Comparison of ENCODE assay signal across 8 cellular contexts in the genomic region with DNA sequence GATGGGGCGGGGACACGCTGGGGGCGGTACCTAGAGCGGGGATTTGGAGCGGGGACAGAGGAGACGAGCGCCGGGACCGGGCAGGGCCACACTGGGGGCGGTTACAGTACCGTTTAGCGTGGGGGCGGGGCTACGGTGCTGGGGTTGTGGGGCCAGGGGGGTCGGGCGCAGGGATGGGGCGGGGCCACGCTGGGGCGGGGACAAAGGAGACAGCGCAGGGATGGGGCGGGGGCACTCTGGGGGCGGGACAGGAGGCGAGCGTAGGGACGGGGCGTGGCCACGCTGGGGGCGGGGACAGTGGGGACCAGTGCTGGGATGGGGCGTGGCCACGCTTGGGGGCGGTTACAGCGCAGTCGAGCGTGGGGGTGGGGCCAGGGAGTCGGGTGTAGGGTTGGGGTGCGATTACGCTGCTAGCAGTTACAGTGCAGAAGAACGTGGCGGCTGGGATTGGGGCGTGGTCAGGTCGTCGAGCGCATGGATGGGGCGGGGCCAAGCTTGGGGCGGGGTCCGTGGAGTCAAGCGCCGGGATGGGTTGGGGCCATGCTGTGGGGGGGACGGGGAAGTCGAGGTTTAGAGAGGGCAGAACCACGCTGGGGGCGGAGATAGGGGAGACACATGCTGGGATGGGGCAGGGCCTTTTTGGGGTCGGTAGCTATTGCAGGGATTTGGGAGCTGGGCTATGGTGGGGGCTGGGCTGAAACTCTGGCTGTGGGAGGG. TPM values are rescaled to one million over a fixed set of nuclear protein-coding genes. Genes with fewer than 3 reads are reported as not detected.
DNase-seq lines count a peak whose midpoint lies in the region; ATAC-seq and TF ChIP-seq lines count a peak whose summit lies in the region.

No MANE protein-coding gene starts in this region.

- H3K27ac ChIP-seq in heart left ventricle, result peak overlapping the region; percentile 87 to 100 (median 99)
- H3K27ac ChIP-seq in tibial nerve, result peak overlapping the region; percentile 98 to 99 (median 99)

- TF ChIP-seq POLR2A in heart left ventricle (IDR thresholded peaks at IDR 0.05) (no peak), tibial nerve (IDR thresholded peaks at IDR 0.05) (no peak)

- H3K9ac ChIP-seq in adipocyte (ENCODE audit: low read length), result peak overlapping the region; percentile 94

- H3K4me3 ChIP-seq in GM08714 (ENCODE audit: low read length) (peak overlapping the region; percentile 77), adipocyte (ENCODE audit: low read length) (peak overlapping the region; percentile 81), heart left ventricle (peak overlapping the region; percentile 62 to 99 (median 74)), tibial nerve (peak overlapping the region; percentile 68 to 95 (median 92))

- no peaks in the 10 kb centered on the region for H3K9me3 ChIP-seq in adipocyte (ENCODE audit: control insufficient read depth, low read length)
- no peaks in the 10 kb centered on the region for H3K9me3 ChIP-seq in heart left ventricle
- H3K9me3 ChIP-seq in tibial nerve, result no peaks in the 10 kb centered on the region

- H3K4me1 ChIP-seq in adipocyte (ENCODE audit: control insufficient read depth, insufficient read depth, low read length) (peaks cover 19% of the 10 kb centered on the region), heart left ventricle (peaks cover 0 to 20% (median 7%) of the 10 kb centered on the region in 12 donors), tibial nerve (peaks cover 0 to 51% (median 15%) of the 10 kb centered on the region in 4 donors)

- peak; percentile 40 for ATAC-seq in HG02870 (IDR thresholded peaks at IDR 0.05; ENCODE audit: unreplicated experiment)
- peak; percentile 84 to 91 (median 86) for ATAC-seq in heart left ventricle

- no peak for TF ChIP-seq EP300 in tibial nerve (IDR thresholded peaks at IDR 0.05)

- intact Hi-C loops in heart left ventricle (cut with DNase I), result loop anchor here in 6 of 10 donors (1.0 to 10.0 kb wide), 9 partner anchors 20 to 468 kb away; a partner anchor contains a TSS

- whole genome bisulfite sequencing in heart left ventricle, 4 donors, result 0 to 3% (median 2%) methylated on average over 34 to 53 of the region's 53 CpGs
- 1 to 2% methylated on average over 20 to 22 of the region's 53 CpGs for WGBS in tibial nerve, 2 donors

- TF ChIP-seq CTCF in heart left ventricle (IDR thresholded peaks at IDR 0.05), result no peak
- no peak for TF ChIP-seq CTCF in tibial nerve (IDR thresholded peaks at IDR 0.05)

- H3K36me3 ChIP-seq in adipocyte (ENCODE audit: control insufficient read depth, insufficient read depth, low read length, severe bottlenecking) (peaks cover 9% of the 10 kb centered on the region), heart left ventricle (peaks cover 0 to 32% (median 22%) of the 10 kb centered on the region in 9 donors), tibial nerve (peaks cover 0 to 38% (median 0%) of the 10 kb centered on the region in 3 donors)

- H3K27me3 ChIP-seq in adipocyte (replicated peaks; ENCODE audit: control insufficient read depth, insufficient read depth, low read length), result no peaks in the 10 kb centered on the region
- H3K27me3 ChIP-seq in heart left ventricle, result no peaks in the 10 kb centered on the region
- H3K27me3 ChIP-seq in tibial nerve, result no peaks in the 10 kb centered on the region

- DNase-seq in NCI-H146 (lab: John Stamatoyannopoulos, UW) (peak; percentile 95), T follicular helper cell (ENCODE audit: low read depth) (peak; percentile 97), adipocyte (ENCODE audit: low read depth) (peak; percentile 100), heart left ventricle (peak; percentile 98 to 99 (median 99)), pons (ENCODE audit: low spot score) (peak; percentile 96), tibial nerve (ENCODE audit: low spot score in 2 of 2) (peak; percentile 98 to 99)

RNA-seq across cellular contexts. Expression of a gene that starts 0.7 kb away (rescaled TPM):
- 100 to 1,000 TPM in 8 of 9 donors, 10 to 100 TPM in 1; 92.4 to 214 (median 148) TPM for total RNA-seq in heart left ventricle
- polyA plus RNA-seq in heart left ventricle, result 100 to 1,000 TPM; 123 to 139 TPM
- 10 to 100 TPM; 54.0 to 77.6 (median 70.4) TPM for total RNA-seq in tibial nerve

RNA-seq across cellular contexts. Expression of a gene that starts 2.5 kb away (rescaled TPM):
- total RNA-seq in heart left ventricle (1 to 10 TPM in 2 of 9 donors, under 1 TPM in 7; 0.24 to 1.3 (median 0.86) TPM), tibial nerve (1 to 10 TPM in 3 of 4 donors, under 1 TPM in 1; under 0.01 to 4.3 (median 2.5) TPM)
- polyA plus RNA-seq in heart left ventricle, result 1 to 10 TPM in 1 of 2 donors, under 1 TPM in 1; 0.53 to 1.4 TPM

RNA-seq across cellular contexts. Expression of a gene that starts 11.9 kb away (rescaled TPM):
- total RNA-seq in heart left ventricle, result 100 to 1,000 TPM in 2 of 9 donors, 10 to 100 TPM in 7; 57.7 to 147 (median 73.0) TPM
- 100 to 1,000 TPM in 1 of 2 donors, 10 to 100 TPM in 1; 66.7 to 127 TPM for polyA plus RNA-seq in heart left ventricle
- total RNA-seq in tibial nerve, result 10 to 100 TPM; 46.1 to 87.2 (median 67.8) TPM

RNA-seq across cellular contexts. Expression of a gene that starts 19.7 kb away (rescaled TPM):
- total RNA-seq in heart left ventricle, result 10 to 100 TPM; 20.8 to 41.8 (median 29.8) TPM
- 10 to 100 TPM; 26.9 to 58.2 TPM for polyA plus RNA-seq in heart left ventricle
- 10 to 100 TPM; 29.5 to 50.9 (median 45.1) TPM for total RNA-seq in tibial nerve

RNA-seq across cellular contexts. Expression of a gene that starts 39.8 kb away (rescaled TPM):
- not detected for total RNA-seq in heart left ventricle
- not detected for polyA plus RNA-seq in heart left ventricle
- not detected for total RNA-seq in tibial nerve

Comparison
In these comparisons a context has a peak if more than half of its experiments do, and no peak if none do; other contexts are left out.
1. Peak in every context shown above with its lines: DNase-seq, ATAC-seq, H3K4me3 ChIP-seq and H3K27ac ChIP-seq.